In the genomic region with DNA sequence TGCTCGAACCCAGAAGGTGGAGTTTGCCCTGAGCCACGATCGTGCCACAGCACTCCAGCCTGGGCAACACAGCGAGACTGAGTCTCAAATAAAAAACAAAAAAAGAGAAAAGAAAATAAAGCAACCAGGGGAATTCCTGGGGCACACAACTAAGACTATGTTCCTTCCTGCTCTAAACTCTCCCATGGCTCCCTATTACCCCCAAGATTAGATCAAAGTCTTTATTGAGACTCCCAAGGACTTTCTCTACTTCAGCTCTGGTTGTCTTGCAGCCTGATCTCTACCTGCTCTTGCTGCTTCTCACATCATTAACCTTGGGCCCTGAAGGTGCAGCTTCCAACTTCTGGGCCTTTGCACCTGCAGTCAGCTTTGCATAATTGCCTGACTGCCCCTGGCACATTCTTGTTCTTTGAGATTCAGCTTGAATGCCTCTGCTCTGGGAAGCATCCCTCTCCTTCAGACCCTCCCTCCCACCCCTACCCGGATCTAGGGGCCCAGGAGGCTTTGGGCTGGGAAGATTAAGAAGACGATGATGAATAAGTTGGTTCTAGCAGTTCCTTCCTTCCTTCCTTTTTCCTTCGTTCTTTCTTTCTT, we compare ENCODE assay signal across 22 cellular contexts. TPM values are rescaled to one million over a fixed set of nuclear protein-coding genes. Genes with fewer than 3 reads are reported as not detected.
DNase-seq lines count a peak whose midpoint lies in the region; ATAC-seq, FAIRE-seq and TF ChIP-seq lines count a peak whose summit lies in the region.
"Had no signal": no experiment of that assay in that cellular context is flagged by ENCODE, and none has a peak within 500 bp of the region (broad histone marks: within the 10 kb centered on the region; RNA-seq: fewer than 3 reads in every experiment).

No MANE protein-coding gene starts in this region.

- H3K79me2 ChIP-seq in Karpas-422 (ENCODE audit: low read length) (no peaks in the 10 kb centered on the region), GM12878 (ENCODE audit: control insufficient read depth, insufficient read depth, low read length) (no peaks in the 10 kb centered on the region)

- CTCF ChIA-PET in GM12878 (lab: Yijun Ruan, JAX), result interaction anchor here (6.2 kb wide), 1 partner anchor 20 kb away, joined by 52 read pairs; a partner anchor contains a TSS

- in situ Hi-C loops in GM12878 (cut with MboI), result no loop called here

- no peaks in the 10 kb centered on the region for H3K9me3 Mint-ChIP-seq in T-helper 2 cell treated with Interferon-gamma antibody and Interleukin-4, amounts not matched to agents 5 μg/mL and 100 μg/mL, for 36 hours
- peaks cover 2% of the 10 kb centered on the region for H3K9me3 Mint-ChIP-seq in natural killer cell treated with Interleukin-12 subunit alpha and Interleukin-12 subunit beta and Interleukin-15 and Interleukin-18, amount 100 ng/mL, for 72 hours
- H3K9me3 Mint-ChIP-seq: type B pancreatic cell had no signal

- H3K4me2 ChIP-seq in Karpas-422 (ENCODE audit: low read depth, low read length, poor library complexity, severe bottlenecking) (peak overlapping the region; percentile 83), GM12878 (ENCODE audit: control insufficient read depth, insufficient read depth) (no peak overlapping the region)

- H3K4me3 Mint-ChIP-seq in T-helper 2 cell treated with Interferon-gamma antibody and Interleukin-4, amounts not matched to agents 5 μg/mL and 100 μg/mL, for 36 hours, result no peak overlapping the region
- H3K4me3 Mint-ChIP-seq in natural killer cell treated with Interleukin-12 subunit alpha and Interleukin-12 subunit beta and Interleukin-15 and Interleukin-18, amount 100 ng/mL, for 72 hours, result peak overlapping the region; percentile 77
- H3K4me3 Mint-ChIP-seq: type B pancreatic cell had no signal

- WGBS in GM12878 (ENCODE audit: insufficient coverage, insufficient replicate concordance, low lambda C conversion rate, missing lambda C conversion rate), result 0% methylated on average over 7 of the region's 7 CpGs

- no peak for TF ChIP-seq EP300 in GM12878 (IDR thresholded peaks at IDR 0.05; ENCODE audit: borderline replicate concordance in 1 of 2, control insufficient read depth in 1 of 2, low read depth in 2 of 2, low read length in 2 of 2)

- TF ChIP-seq CTCF in GM12878 (IDR thresholded peaks at IDR 0.05 in 2 of 3, conservative IDR thresholded peaks at IDR 0.05 in 1 of 3; ENCODE audit: control insufficient read depth in 2 of 3, extremely low read depth in 1 of 3, insufficient read depth in 1 of 3, low read depth in 3 of 3, low read length in 3 of 3) (no peak), kidney (IDR thresholded peaks at IDR 0.05; ENCODE audit: borderline replicate concordance, extremely low read depth, insufficient read depth) (no peak)

- SMC1A ChIA-PET in GM12878 (lab: Charles Lee; ENCODE audit: uncharacterized antibody, unreplicated experiment), result interaction anchor here (0.7 to 8.4 kb wide), 6 partner anchors 12 to 51 kb away, joined by 3 to 83 read pairs (median 3); a partner anchor contains a TSS

- RAD21 ChIA-PET in GM12878 (lab: Charles Lee; ENCODE audit: unreplicated experiment), result interaction anchor here (1.6 to 8.5 kb wide), 2 partner anchors 16 to 22 kb away, joined by 10 to 100 read pairs; a partner anchor contains a TSS

- H3K4me1 Mint-ChIP-seq in T-helper 2 cell treated with Interferon-gamma antibody and Interleukin-4, amounts not matched to agents 5 μg/mL and 100 μg/mL, for 36 hours (ENCODE audit: low read depth), result peaks cover 35% of the 10 kb centered on the region
- H3K4me1 Mint-ChIP-seq in natural killer cell treated with Interleukin-12 subunit alpha and Interleukin-12 subunit beta and Interleukin-15 and Interleukin-18, amount 100 ng/mL, for 72 hours (ENCODE audit: low read depth in 2 of 2), result peaks cover 47 to 53% of the 10 kb centered on the region in 2 donors

- H3K36me3 Mint-ChIP-seq in T-helper 2 cell treated with Interferon-gamma antibody and Interleukin-4, amounts not matched to agents 5 μg/mL and 100 μg/mL, for 36 hours (ENCODE audit: low read depth), result peaks cover 3% of the 10 kb centered on the region
- H3K36me3 Mint-ChIP-seq in natural killer cell treated with Interleukin-12 subunit alpha and Interleukin-12 subunit beta and Interleukin-15 and Interleukin-18, amount 100 ng/mL, for 72 hours, result no peaks in the 10 kb centered on the region
- H3K36me3 Mint-ChIP-seq: type B pancreatic cell had no signal

- peaks cover 58% of the 10 kb centered on the region for H3K4me1 ChIP-seq in Karpas-422 (ENCODE audit: low read length)
- peaks cover 41% of the 10 kb centered on the region for H3K4me1 ChIP-seq in GM12878 (ENCODE audit: control insufficient read depth, insufficient read depth, low read length)
- peaks cover 0 to 2% of the 10 kb centered on the region in 2 donors for H3K4me1 ChIP-seq in kidney (ENCODE audit: control insufficient read depth in 1 of 2, insufficient read depth in 1 of 2, low read depth in 1 of 2, low read length in 2 of 2)

- H3K27ac Mint-ChIP-seq in T-helper 2 cell treated with Interferon-gamma antibody and Interleukin-4, amounts not matched to agents 5 μg/mL and 100 μg/mL, for 36 hours, result peak overlapping the region; percentile 79
- H3K27ac Mint-ChIP-seq in natural killer cell treated with Interleukin-12 subunit alpha and Interleukin-12 subunit beta and Interleukin-15 and Interleukin-18, amount 100 ng/mL, for 72 hours, result peak overlapping the region; percentile 95 to 98
- H3K27ac Mint-ChIP-seq: type B pancreatic cell had no signal

- POLR2A ChIA-PET in GM12878 (lab: Charles Lee), result interaction anchor here (0.6 to 8.9 kb wide), 5 partner anchors 13 to 57 kb away, joined by 3 to 111 read pairs (median 6); a partner anchor contains a TSS

- H3K27ac ChIP-seq in Karpas-422 (ENCODE audit: low read length) (peak overlapping the region; percentile 86), GM12878 (ENCODE audit: control insufficient read depth, insufficient read depth) (peak overlapping the region; percentile 97), kidney (ENCODE audit: low read depth in 2 of 2, low read length in 2 of 2) (no peak overlapping the region)
- H3K27ac ChIP-seq: esophagus squamous epithelium, GM23248 had no signal

- no peak overlapping the region for H3K9ac ChIP-seq in Karpas-422 (ENCODE audit: low read length)
- no peak overlapping the region for H3K9ac ChIP-seq in GM12878 (ENCODE audit: control insufficient read depth, insufficient read depth, low read length)
- H3K9ac ChIP-seq in kidney (ENCODE audit: low read length in 2 of 2), result no peak overlapping the region
- H3K9ac ChIP-seq: GM23248 had no signal

- H3K36me3 ChIP-seq in Karpas-422 (ENCODE audit: insufficient read depth, low read length) (no peaks in the 10 kb centered on the region), GM12878 (ENCODE audit: control insufficient read depth in 2 of 2, insufficient read depth in 2 of 2, low read length in 1 of 2) (no peaks in the 10 kb centered on the region), kidney (ENCODE audit: control insufficient read depth in 1 of 2, insufficient read depth in 2 of 2, low read length in 2 of 2) (no peaks in the 10 kb centered on the region)
- H3K36me3 ChIP-seq: esophagus squamous epithelium, left lung had no signal

- no peak for TF ChIP-seq POLR2A in GM12878 (IDR thresholded peaks at IDR 0.05; ENCODE audit: low read depth, low read length)

- H3K9me2 ChIP-seq in Karpas-422 (replicated peaks; ENCODE audit: insufficient read depth, low read length), result no peaks in the 10 kb centered on the region

- intact Hi-C loops in GM12878 (cut with micrococcal nuclease; ENCODE audit: unreplicated experiment), result loop anchor here (10.0 kb wide), 1 partner anchor 488 kb away; a partner anchor contains a TSS
- intact Hi-C loops in kidney (cut with DNase I), result no loop called here

- H4K20me1 ChIP-seq in Karpas-422 (ENCODE audit: insufficient read depth, low read depth, low read length) (no peaks in the 10 kb centered on the region), GM12878 (ENCODE audit: control insufficient read depth, insufficient read depth) (no peaks in the 10 kb centered on the region)

- no peak for ATAC-seq in GM12878
- no peak for ATAC-seq in natural killer cell treated with Interleukin-12 subunit alpha and Interleukin-12 subunit beta and Interleukin-15 and Interleukin-18, amount 100 ng/mL, for 72 hours
- ATAC-seq: left lung had no signal

- H3K4me3 ChIP-seq in Karpas-422 (ENCODE audit: low read length) (no peak overlapping the region), GM12878 (no peak overlapping the region), kidney (ENCODE audit: low read length in 2 of 2) (no peak overlapping the region)
- H3K4me3 ChIP-seq: esophagus squamous epithelium, GM23248, left lung had no signal

- H3K27me3 ChIP-seq in Karpas-422 (ENCODE audit: low read length) (no peaks in the 10 kb centered on the region), GM12878 (replicated peaks in 1 of 2; ENCODE audit: control insufficient read depth in 2 of 2, insufficient read depth in 2 of 2, low read length in 1 of 2) (no peaks in the 10 kb centered on the region)
- H3K27me3 ChIP-seq: left lung had no signal

- BruUV-seq in GM12878 (replicated peaks; lab: Mats Ljungman, UMichigan), result no TSS peak

- peak; percentile 59 for FAIRE-seq in GM12878 (lab: Jason Lieb, UNC)
- no peak for FAIRE-seq in kidney (lab: Jason Lieb, UNC)

- H2AFZ ChIP-seq in Karpas-422 (ENCODE audit: low read length), result no peak overlapping the region
- no peak overlapping the region for H2AFZ ChIP-seq in GM12878 (ENCODE audit: control insufficient read depth, low read depth, low read length)
- H2AFZ ChIP-seq: GM23248 had no signal

- H3K27me3 Mint-ChIP-seq in T-helper 2 cell treated with Interferon-gamma antibody and Interleukin-4, amounts not matched to agents 5 μg/mL and 100 μg/mL, for 36 hours (ENCODE audit: low read depth), result no peaks in the 10 kb centered on the region
- H3K27me3 Mint-ChIP-seq in natural killer cell treated with Interleukin-12 subunit alpha and Interleukin-12 subunit beta and Interleukin-15 and Interleukin-18, amount 100 ng/mL, for 72 hours, result no peaks in the 10 kb centered on the region
- H3K27me3 Mint-ChIP-seq: type B pancreatic cell had no signal

- no peak for TF ChIP-seq RAD21 in GM12878 (IDR thresholded peaks at IDR 0.05; ENCODE audit: insufficient read depth, low read depth, low read length)

- H3K9me3 ChIP-seq in Karpas-422 (ENCODE audit: low read length), result no peaks in the 10 kb centered on the region
- H3K9me3 ChIP-seq in GM12878 (replicated peaks; ENCODE audit: control insufficient read depth, insufficient read depth, low read length), result no peaks in the 10 kb centered on the region
- H3K9me3 ChIP-seq in kidney (ENCODE audit: control insufficient read depth in 1 of 2, low read length in 2 of 2), result no peaks in the 10 kb centered on the region
- H3K9me3 ChIP-seq: esophagus squamous epithelium, left lung had no signal

- no peak for DNase-seq in T-helper 2 cell treated with Interferon-gamma antibody and Interleukin-4, amounts not matched to agents 5 μg/mL and 100 μg/mL, for 36 hours (ENCODE audit: low spot score)
- no peak for DNase-seq in T-helper 2 cell
- DNase-seq in Karpas-422, result peak; percentile 55
- DNase-seq in GM12878 (ENCODE audit: low read depth, low spot score), result no peak
- no peak for DNase-seq in natural killer cell treated with Interleukin-12 subunit alpha and Interleukin-12 subunit beta and Interleukin-15 and Interleukin-18, amount 100 ng/mL, for 72 hours (ENCODE audit: low spot score)
- no peak for DNase-seq in kidney tubule cell (ENCODE audit: low spot score)
- no peak for DNase-seq in GM19238 (ENCODE audit: insufficient read length, low spot score)
- DNase-seq in kidney, result no peak
- DNase-seq: 8988T; activated CD4-positive, CD25-positive, alpha-beta regulatory T cell; COR-L47; esophagus squamous epithelium; GF-D8; GM23248; IMR-90; left lung; NCI-H1417; retina; stimulated activated CD4-positive, alpha-beta T cell treated with anti-CD3 and anti-CD28 coated beads, Interleukin-2, amount 100 ng/mL, for 24 hours; stimulated activated CD8-positive, alpha-beta memory T cell treated with anti-CD3 and anti-CD28 coated beads, Interleukin-4, amount 100 ng/mL, for 48 hours had no signal

RNA-seq across cellular contexts. Expression of a gene that starts 16.8 kb away (rescaled TPM):
- total RNA-seq in Karpas-422 (2014; rRNA removed; shearing (Covaris generic); ENCODE audit: low replicate concordance), result 66.3 and 105 TPM in 2 replicates
- 93.8 and 104 TPM in 2 replicates for total RNA-seq in GM12878 (2013; cell fraction: nucleolus; rRNA removed)
- total RNA-seq in GM12878 (2014; rRNA removed) (46.3 and 46.8 TPM in 2 replicates), GM12878 (2014; rRNA removed; fragmentation: Illumina TruSeq; extraction: Trizol) (17.3 and 18.2 TPM in 2 replicates), GM12878 (2021) (41.7 and 43.1 TPM in 2 replicates), kidney (36.5 TPM)
- polyA plus RNA-seq in GM12878 (2011; ENCODE audit: low read depth), result 7.7 TPM
- polyA plus RNA-seq in GM12878 (2011; rRNA removed) (29.5 and 62.1 TPM in 2 replicates), GM12878 (2014; fragmentation: Illumina TruSeq; extraction: Trizol) (12.7 and 16.2 TPM in 2 replicates), GM12878 (2014; fragmentation: Nextera tagmentation; extraction: Ambion mirVana) (1 to 10 TPM in 1 of 2 experiments, under 1 TPM in 1; 0.34 to 1.9 TPM), GM12878 (2014; rRNA removed) (53.6 and 55.4 TPM in 2 replicates), GM12878 (2016; fragmentation: Nextera tagmentation; extraction: Ambion mirVana) (10 to 100 TPM; 19.9 to 21.6 TPM), kidney (ENCODE audit: insufficient read depth, low read depth, low replicate concordance) (65.5 TPM)
- 70.2 and 82.3 TPM in 2 replicates for polyA plus RNA-seq in GM12878 (2011; cell fraction: cytosol; rRNA removed)
- 88.0 and 94.5 TPM in 2 replicates for polyA plus RNA-seq in GM12878 (2011; cell fraction: nucleus; rRNA removed)
- 23.1 and 31.6 TPM in 2 replicates for polyA plus RNA-seq in GM12878 (2012)
- 68.0 and 73.3 TPM in 2 replicates for polyA minus RNA-seq in GM12878 (2011; rRNA and poly(A)+ RNA removed)
- polyA minus RNA-seq in GM12878 (2011; cell fraction: cytosol; rRNA and poly(A)+ RNA removed), result 18.3 and 19.1 TPM in 2 replicates
- polyA minus RNA-seq in GM12878 (2011; cell fraction: nucleus; rRNA and poly(A)+ RNA removed), result 24.3 and 31.7 TPM in 2 replicates
- 10 to 100 TPM; 36.8 to 55.8 TPM for total RNA-seq in natural killer cell treated with Interleukin-12 subunit alpha and Interleukin-12 subunit beta and Interleukin-15 and Interleukin-18, amount 100 ng/mL, for 72 hours
- total RNA-seq: GM23248, myocyte had no signal
- polyA plus RNA-seq: GM23248 had no signal

RNA-seq across cellular contexts. Expression of a gene that starts 42.9 kb away (rescaled TPM):
- not detected in 2 replicates for total RNA-seq in Karpas-422 (2014; rRNA removed; shearing (Covaris generic); ENCODE audit: low replicate concordance)
- not detected in 2 replicates for total RNA-seq in GM12878 (2013; cell fraction: nucleolus; rRNA removed)
- not detected in 2 replicates for total RNA-seq in GM12878 (2014; rRNA removed)
- total RNA-seq in GM12878 (2014; rRNA removed; fragmentation: Illumina TruSeq; extraction: Trizol), result not detected in 2 replicates
- 0.03 and 0.05 TPM in 2 replicates for total RNA-seq in GM12878 (2021)
- not detected for polyA plus RNA-seq in GM12878 (2011; ENCODE audit: low read depth)
- not detected in 2 replicates for polyA plus RNA-seq in GM12878 (2011; rRNA removed)
- polyA plus RNA-seq in GM12878 (2011; cell fraction: cytosol; rRNA removed), result under 0.01 and 0.19 TPM in 2 replicates
- 0.27 and 0.59 TPM in 2 replicates for polyA plus RNA-seq in GM12878 (2011; cell fraction: nucleus; rRNA removed)
- polyA plus RNA-seq in GM12878 (2012), result 0.01 TPM in 2 replicates
- not detected in 2 replicates for polyA plus RNA-seq in GM12878 (2014; fragmentation: Illumina TruSeq; extraction: Trizol)
- not detected for polyA plus RNA-seq in GM12878 (2014; fragmentation: Nextera tagmentation; extraction: Ambion mirVana)
- polyA plus RNA-seq in GM12878 (2014; rRNA removed), result not detected in 2 replicates
- not detected for polyA plus RNA-seq in GM12878 (2016; fragmentation: Nextera tagmentation; extraction: Ambion mirVana)
- not detected in 2 replicates for polyA minus RNA-seq in GM12878 (2011; rRNA and poly(A)+ RNA removed)
- not detected in 2 replicates for polyA minus RNA-seq in GM12878 (2011; cell fraction: cytosol; rRNA and poly(A)+ RNA removed)
- not detected in 2 replicates for polyA minus RNA-seq in GM12878 (2011; cell fraction: nucleus; rRNA and poly(A)+ RNA removed)
- not detected for total RNA-seq in natural killer cell treated with Interleukin-12 subunit alpha and Interleukin-12 subunit beta and Interleukin-15 and Interleukin-18, amount 100 ng/mL, for 72 hours
- total RNA-seq in kidney, result 0.44 TPM
- 0.56 TPM for polyA plus RNA-seq in kidney (ENCODE audit: insufficient read depth, low read depth, low replicate concordance)
- total RNA-seq: GM23248, IMR-90, myocyte had no signal
- polyA plus RNA-seq: GM23248, IMR-90 had no signal

Comparison
In these comparisons a context has a peak if more than half of its experiments do, and no peak if none do; other contexts are left out.
1. H3K27ac ChIP-seq: peak in Karpas-422 (single experiment) and GM12878 (single experiment); none in kidney (0 of 2).